In the genomic region with DNA sequence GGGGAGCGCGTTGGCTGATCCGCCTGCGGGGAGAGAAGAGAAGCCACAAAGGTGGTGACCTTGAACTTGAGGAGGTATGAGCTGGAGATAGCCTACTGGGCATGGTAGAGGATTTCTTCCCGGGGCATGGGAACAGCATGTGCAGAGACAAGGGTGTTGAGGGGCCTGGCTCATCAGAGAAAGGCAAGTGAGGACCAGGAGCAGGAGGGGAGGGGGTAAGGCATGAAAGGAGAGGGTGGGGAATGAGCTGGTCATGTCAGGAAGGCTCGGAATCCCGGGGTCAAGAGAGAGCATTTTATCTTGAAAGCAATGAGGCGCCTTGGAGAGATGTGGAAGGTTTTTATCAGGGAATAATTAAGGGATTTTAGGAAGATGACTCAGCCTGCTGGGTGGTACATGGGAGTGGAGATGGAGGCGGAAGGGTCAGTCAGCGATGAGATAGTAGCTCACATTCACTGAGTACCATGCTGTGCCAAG, we compare ENCODE assay signal across 25 cellular contexts.
DNase-seq lines count a peak whose midpoint lies in the region; ATAC-seq and TF ChIP-seq lines count a peak whose summit lies in the region.
"Had no signal": no experiment of that assay in that cellular context is flagged by ENCODE, and none has a peak within 500 bp of the region (broad histone marks: within the 10 kb centered on the region; RNA-seq: fewer than 3 reads in every experiment).

No MANE protein-coding gene starts in this region.

- H3K9me3 ChIP-seq in SJSA1 (replicated peaks): no peaks in the 10 kb centered on the region
- H3K9me3 ChIP-seq: breast epithelium had no signal

- no peaks in the 10 kb centered on the region for H3K36me3 ChIP-seq in SJSA1
- H3K36me3 ChIP-seq: breast epithelium had no signal

- H3K9me3 Mint-ChIP-seq in progenitor cell of endocrine pancreas (ENCODE audit: low read depth): no peaks in the 10 kb centered on the region
- H3K9me3 Mint-ChIP-seq: IgD-negative memory B cell; memory B cell; stimulated activated naive CD8-positive, alpha-beta T cell treated with anti-CD3 and anti-CD28 coated beads, Interleukin-15, Interleukin-2, amounts not matched to agents 100 ng/mL and 50 ng/mL, for 24 hours; T-helper 1 cell treated with Interleukin-12 subunit alpha and Interleukin-12 subunit beta and Interleukin-4 antibody, amounts not matched to agents 30 μg/mL and 1 μg/mL, for 36 hours had no signal

- peak; percentile 17 for DNase-seq in NCI-H2227 treated with DMSO at 0.1 percent for 48 hours (lab: John Stamatoyannopoulos, UW)
- DNase-seq in NCI-H2227 (lab: John Stamatoyannopoulos, UW; ENCODE audit: unreplicated experiment): no peak
- DNase-seq in SJSA1 (ENCODE audit: low read depth in 1 of 2, low spot score in 2 of 2): peak; percentile 50 to 55
- peak; percentile 26 for DNase-seq in fibroblast of pulmonary artery (ENCODE audit: low read depth)
- no peak for DNase-seq in progenitor cell of endocrine pancreas (ENCODE audit: low spot score, unreplicated experiment)
- no peak for DNase-seq in GM19238 (ENCODE audit: insufficient read length, low spot score)
- DNase-seq: activated CD4-positive, alpha-beta T cell treated with anti-CD3 and anti-CD28 coated beads for 36 hours; activated gamma-delta T cell treated with Interleukin-2 at 50 U/mL for 16 hours; activated T-cell treated with anti-CD3 and anti-CD28 coated beads for 4 hours; DND-41; effector memory CD4-positive, alpha-beta T cell; NCI-H1092 treated with DMSO at 0.1 percent for 48 hours; NCI-H187 treated with DMSO at 0.1 percent for 48 hours; NCI-H69; RPMI8226 had no signal

- peaks cover 44% of the 10 kb centered on the region for H3K4me1 ChIP-seq in SJSA1 (replicated peaks)
- H3K4me1 ChIP-seq: breast epithelium had no signal

- no peak overlapping the region for H3K4me3 Mint-ChIP-seq in progenitor cell of endocrine pancreas (ENCODE audit: low read depth)
- H3K4me3 Mint-ChIP-seq: activated CD4-positive, alpha-beta T cell treated with anti-CD3 and anti-CD28 coated beads for 36 hours; IgD-negative memory B cell; memory B cell; stimulated activated naive CD8-positive, alpha-beta T cell treated with anti-CD3 and anti-CD28 coated beads, Interleukin-15, Interleukin-2, amounts not matched to agents 100 ng/mL and 50 ng/mL, for 24 hours; T-helper 1 cell treated with Interleukin-12 subunit alpha and Interleukin-12 subunit beta and Interleukin-4 antibody, amounts not matched to agents 30 μg/mL and 1 μg/mL, for 36 hours had no signal

- H3K27ac ChIP-seq in SJSA1: peak overlapping the region; percentile 8; the same call in 1 of the 2 replicates
- H3K27ac ChIP-seq: 22Rv1, breast epithelium, hepatocyte had no signal

- peak overlapping the region; percentile 78 for H3K27ac Mint-ChIP-seq in progenitor cell of endocrine pancreas
- H3K27ac Mint-ChIP-seq: activated CD4-positive, alpha-beta T cell treated with anti-CD3 and anti-CD28 coated beads for 36 hours; stimulated activated naive CD8-positive, alpha-beta T cell treated with anti-CD3 and anti-CD28 coated beads, Interleukin-15, Interleukin-2, amounts not matched to agents 100 ng/mL and 50 ng/mL, for 24 hours; T-helper 1 cell treated with Interleukin-12 subunit alpha and Interleukin-12 subunit beta and Interleukin-4 antibody, amounts not matched to agents 30 μg/mL and 1 μg/mL, for 36 hours had no signal

- TF ChIP-seq CTCF in fibroblast of pulmonary artery (IDR thresholded peaks at IDR 0.05; ENCODE audit: low read length, missing control alignments) (no peak), progenitor cell of endocrine pancreas (IDR thresholded peaks at IDR 0.05; ENCODE audit: unreplicated experiment) (no peak)

- no peak for ATAC-seq in GM18873 (IDR thresholded peaks at IDR 0.05; ENCODE audit: low FRiP score, unreplicated experiment)
- no peak for ATAC-seq in HG03342 (IDR thresholded peaks at IDR 0.05; ENCODE audit: unreplicated experiment)
- ATAC-seq: activated CD4-positive, alpha-beta T cell treated with anti-CD3 and anti-CD28 coated beads for 36 hours; GM12878 had no signal

- H3K36me3 Mint-ChIP-seq in progenitor cell of endocrine pancreas (ENCODE audit: insufficient read depth): no peaks in the 10 kb centered on the region
- H3K36me3 Mint-ChIP-seq: IgD-negative memory B cell, memory B cell had no signal

- peaks cover 48% of the 10 kb centered on the region for H3K27me3 Mint-ChIP-seq in progenitor cell of endocrine pancreas
- H3K27me3 Mint-ChIP-seq: memory B cell had no signal

- H3K4me3 ChIP-seq in SJSA1 (no peak overlapping the region), fibroblast of pulmonary artery (replicated peaks; ENCODE audit: low read depth, low read length) (no peak overlapping the region)
- H3K4me3 ChIP-seq: breast epithelium, GM12878, hepatocyte had no signal

- no peaks in the 10 kb centered on the region for H3K27me3 ChIP-seq in SJSA1 (replicated peaks)
- H3K27me3 ChIP-seq: breast epithelium, hepatocyte had no signal

- H3K4me1 Mint-ChIP-seq in progenitor cell of endocrine pancreas (ENCODE audit: low read depth): no peaks in the 10 kb centered on the region
- H3K4me1 Mint-ChIP-seq: activated CD4-positive, alpha-beta T cell treated with anti-CD3 and anti-CD28 coated beads for 36 hours had no signal

Comparison
In these comparisons a context has a peak if more than half of its experiments do, and no peak if none do; other contexts are left out.
1. DNase-seq: peak in NCI-H2227 treated with DMSO at 0.1 percent for 48 hours (single experiment), SJSA1 (2 of 2) and fibroblast of pulmonary artery (single experiment); none in NCI-H2227 (single experiment), progenitor cell of endocrine pancreas (single experiment) and GM19238 (single experiment).